In genomic region chr6:138161434-138162103, GRCh38 we compare ENCODE assay signal across 8 cellular contexts. TPM values are rescaled to one million over a fixed set of nuclear protein-coding genes. Genes with fewer than 3 reads are reported as not detected.
DNase-seq lines count a peak whose midpoint lies in the region; ATAC-seq and TF ChIP-seq lines count a peak whose summit lies in the region.

Gene ARFGEF3, plus strand, starts transcription at chr6:138161939. Its CDS starts 148 bp downstream, at chr6:138162087.

- H3K36me3 ChIP-seq in CD4-positive, alpha-beta memory T cell (ENCODE audit: insufficient read depth, low read length) = no peaks in the 10 kb centered on the region
- no peaks in the 10 kb centered on the region for H3K36me3 ChIP-seq in KMS-11 (ENCODE audit: insufficient read depth)

- no peaks in the 10 kb centered on the region for H3K9me3 ChIP-seq in CD4-positive, alpha-beta memory T cell (ENCODE audit: control insufficient read depth in 1 of 2, low read length in 2 of 2)

- H3K4me1 Mint-ChIP-seq in CD4-positive, alpha-beta memory T cell = peaks cover 8 to 16% (median 13%) of the 10 kb centered on the region in 4 donors

- CTCF ChIA-PET in CD4-positive, alpha-beta memory T cell (lab: Charles Lee; ENCODE audit: partially characterized antibody) = interaction anchor here (0.8 to 1.4 kb wide), 2 partner anchors 15 to 348 kb away, joined by 3 read pairs; no protein-coding TSS in a partner anchor

- peaks cover 0 to 2% (median 0%) of the 10 kb centered on the region in 8 donors for H3K9me3 Mint-ChIP-seq in CD4-positive, alpha-beta memory T cell

- H3K27ac ChIP-seq in CD4-positive, alpha-beta memory T cell (ENCODE audit: low read depth, low read length) = no peak within 1 kb of the TSS
- H3K27ac ChIP-seq in KMS-11 = no peak within 1 kb of the TSS

- peak; percentile 18 to 50 (median 34) for DNase-seq in CD4-positive, alpha-beta memory T cell
- DNase-seq in activated CD4-positive, CD25-positive, alpha-beta regulatory T cell treated with anti-CD3 and anti-CD28 coated beads, Interleukin-2, amount 50 U/mL, for 72 hours = peak; percentile 60
- DNase-seq in cerebellar cortex (ENCODE audit: low spot score) (peak; percentile 71), left kidney (ENCODE audit: low read depth, low spot score) (peak; percentile 77), SKM-1 (lab: John Stamatoyannopoulos, UW; ENCODE audit: unreplicated experiment) (no peak)
- peak; percentile 49 to 64 for DNase-seq in stimulated activated CD4-positive, alpha-beta T cell treated with anti-CD3 and anti-CD28 coated beads, Interleukin-1b, Interleukin-23, amount 100 ng/mL, for 4 hours (ENCODE audit: low read depth in 2 of 2)

- peak within 1 kb of the TSS; percentile 68 to 82 (median 76) for H3K4me3 Mint-ChIP-seq in CD4-positive, alpha-beta memory T cell

- intact Hi-C loops in CD4-positive, alpha-beta memory T cell (cut with micrococcal nuclease) = no loop called here

- peaks cover 16% of the 10 kb centered on the region for H3K4me1 ChIP-seq in CD4-positive, alpha-beta memory T cell (ENCODE audit: insufficient read depth, low read length)
- peaks cover 3% of the 10 kb centered on the region for H3K4me1 ChIP-seq in KMS-11 (ENCODE audit: low read depth, poor library complexity, severe bottlenecking)

- no peaks in the 10 kb centered on the region for H4K20me1 ChIP-seq in KMS-11 (ENCODE audit: insufficient read depth)

- peak within 1 kb of the TSS; percentile 32 to 55 for H3K4me3 ChIP-seq in CD4-positive, alpha-beta memory T cell (ENCODE audit: low read length in 2 of 2)
- no peak within 1 kb of the TSS for H3K4me3 ChIP-seq in KMS-11 (IDR thresholded peaks at IDR 0.05; ENCODE audit: insufficient read depth, low read depth, low read length)

- H3K27me3 Mint-ChIP-seq in CD4-positive, alpha-beta memory T cell = peaks cover 53 to 54% of the 10 kb centered on the region in 2 donors

- TF ChIP-seq CTCF in KMS-11 (conservative IDR thresholded peaks at IDR 0.05; ENCODE audit: low read depth, low read length) = no peak

- peak within 1 kb of the TSS; percentile 90 for H3K4me2 ChIP-seq in KMS-11

- peak within 1 kb of the TSS; percentile 74 for H3K9ac ChIP-seq in KMS-11

- H3K27me3 ChIP-seq in CD4-positive, alpha-beta memory T cell (ENCODE audit: insufficient read depth, low read length) = peaks cover 45% of the 10 kb centered on the region
- 0 out of 2 replicates have a peak, but pooled peaks cover 3% of the 10 kb centered on the region for H3K27me3 ChIP-seq in KMS-11 (ENCODE audit: insufficient read depth, low read depth)

- peak within 1 kb of the TSS in 2 of 7 donors; percentile 25 to 42 for H3K27ac Mint-ChIP-seq in CD4-positive, alpha-beta memory T cell

- POLR2A ChIA-PET in CD4-positive, alpha-beta memory T cell (lab: Charles Lee; ENCODE audit: partially characterized antibody) = no interaction called here

- peak; percentile 72 for ATAC-seq in GM21515 (IDR thresholded peaks at IDR 0.05; ENCODE audit: unreplicated experiment)

- H3K79me2 ChIP-seq in KMS-11 (ENCODE audit: insufficient read depth, low read depth) = no peaks in the 10 kb centered on the region

- H2AFZ ChIP-seq in KMS-11 (ENCODE audit: low read depth) = peak within 1 kb of the TSS; percentile 86

- H3K36me3 Mint-ChIP-seq in CD4-positive, alpha-beta memory T cell = no peaks in the 10 kb centered on the region

RNA-seq across cellular contexts. Expression of gene ARFGEF3, which starts in this region (rescaled TPM):
- under 1 TPM in 1 of 2 experiments, not detected in 1; 0.03 TPM for total RNA-seq in CD4-positive, alpha-beta memory T cell
- not detected for polyA plus RNA-seq in CD4-positive, alpha-beta memory T cell

Comparison
In these comparisons a context has a peak if more than half of its experiments do, and no peak if none do; other contexts are left out.
1. Peak in DNase-seq and H3K4me3 ChIP-seq in CD4-positive, alpha-beta memory T cell; RNA of the gene not detected or under 1 TPM.